1 cellular context compared by ENCODE assay signal in genomic region chr7:30504347-30505173, GRCh38.
TF ChIP-seq lines count a peak whose summit lies in the region.

Gene GGCT (minus strand): TSS chr7:30504829. CDS start chr7:30504709, 120 bp downstream.

TF ChIP-seq in GM12878, 131 proteins besides CTCF, POLR2A, EP300 and RAD21 (continued from another document):
- TF ChIP-seq ZNF687 (IDR thresholded peaks at IDR 0.05): 0 out of 2 replicates have a peak, but pooled peaks have one; percentile 12
- TF ChIP-seq NKRF (conservative IDR thresholded peaks at IDR 0.05): peak; percentile 90
- peak; percentile 92 for TF ChIP-seq PKNOX1 (IDR thresholded peaks at IDR 0.05)
- no peak for TF ChIP-seq NFXL1 (IDR thresholded peaks at IDR 0.05; ENCODE audit: borderline replicate concordance)
- TF ChIP-seq GATAD2B (conservative IDR thresholded peaks at IDR 0.05; ENCODE audit: low read depth): peak; percentile 79
- TF ChIP-seq MEF2A (IDR thresholded peaks at IDR 0.05; ENCODE audit: insufficient read depth, low read depth, low read length): no peak
- peak; percentile 25 for TF ChIP-seq USF1 (IDR thresholded peaks at IDR 0.05; ENCODE audit: borderline replicate concordance, extremely low read length, insufficient read depth, low read depth, low read length)
- TF ChIP-seq IRF3 (IDR thresholded peaks at IDR 0.05): peak; percentile 85
- peak; percentile 75 for TF ChIP-seq BACH1 (IDR thresholded peaks at IDR 0.05; ENCODE audit: borderline replicate concordance)
- no peak; a peak in 1 of 4 replicates for TF ChIP-seq CEBPB (IDR thresholded peaks at IDR 0.05; ENCODE audit: borderline replicate concordance in 1 of 2, low read depth in 2 of 2, low read length in 2 of 2)
- TF ChIP-seq CREM (IDR thresholded peaks at IDR 0.05; ENCODE audit: low read depth): peak; percentile 38; the same call in 1 of the 2 replicates
- TF ChIP-seq PAX5 (IDR thresholded peaks at IDR 0.05; ENCODE audit: borderline replicate concordance, low read depth, low read length): 0 out of 2 replicates have a peak, but pooled peaks have one; percentile 35
- TF ChIP-seq BCL3 (IDR thresholded peaks at IDR 0.05; ENCODE audit: borderline replicate concordance, insufficient read depth, low read depth, low read length, poor library complexity, severe bottlenecking): peak; percentile 33
- TF ChIP-seq TAF1 (IDR thresholded peaks at IDR 0.05; ENCODE audit: borderline replicate concordance, low read depth, low read length): peak; percentile 65; the same call in 1 of the 2 replicates
- TF ChIP-seq EZH2 (IDR thresholded peaks at IDR 0.05; ENCODE audit: borderline replicate concordance, control insufficient read depth, low read depth, low read length): no peak
- TF ChIP-seq DPF2 (IDR thresholded peaks at IDR 0.05): peak; percentile 40
- peak; percentile 20; the same call in 1 of the 2 replicates for TF ChIP-seq YY1 (IDR thresholded peaks at IDR 0.05; ENCODE audit: low read depth, low read length)
- no peak for TF ChIP-seq ZNF207 (IDR thresholded peaks at IDR 0.05; ENCODE audit: borderline replicate concordance)
- TF ChIP-seq SREBF2 (IDR thresholded peaks at IDR 0.05; ENCODE audit: low read length): peak; percentile 83
- TF ChIP-seq FOXM1 (IDR thresholded peaks at IDR 0.05; ENCODE audit: low read depth, low read length): no peak
- TF ChIP-seq CHD2 (IDR thresholded peaks at IDR 0.05; ENCODE audit: borderline replicate concordance, low read depth, low read length): peak; percentile 86; the same call in 1 of the 2 replicates
